ENCODE assay signal across 8 cellular contexts in the genomic region with DNA sequence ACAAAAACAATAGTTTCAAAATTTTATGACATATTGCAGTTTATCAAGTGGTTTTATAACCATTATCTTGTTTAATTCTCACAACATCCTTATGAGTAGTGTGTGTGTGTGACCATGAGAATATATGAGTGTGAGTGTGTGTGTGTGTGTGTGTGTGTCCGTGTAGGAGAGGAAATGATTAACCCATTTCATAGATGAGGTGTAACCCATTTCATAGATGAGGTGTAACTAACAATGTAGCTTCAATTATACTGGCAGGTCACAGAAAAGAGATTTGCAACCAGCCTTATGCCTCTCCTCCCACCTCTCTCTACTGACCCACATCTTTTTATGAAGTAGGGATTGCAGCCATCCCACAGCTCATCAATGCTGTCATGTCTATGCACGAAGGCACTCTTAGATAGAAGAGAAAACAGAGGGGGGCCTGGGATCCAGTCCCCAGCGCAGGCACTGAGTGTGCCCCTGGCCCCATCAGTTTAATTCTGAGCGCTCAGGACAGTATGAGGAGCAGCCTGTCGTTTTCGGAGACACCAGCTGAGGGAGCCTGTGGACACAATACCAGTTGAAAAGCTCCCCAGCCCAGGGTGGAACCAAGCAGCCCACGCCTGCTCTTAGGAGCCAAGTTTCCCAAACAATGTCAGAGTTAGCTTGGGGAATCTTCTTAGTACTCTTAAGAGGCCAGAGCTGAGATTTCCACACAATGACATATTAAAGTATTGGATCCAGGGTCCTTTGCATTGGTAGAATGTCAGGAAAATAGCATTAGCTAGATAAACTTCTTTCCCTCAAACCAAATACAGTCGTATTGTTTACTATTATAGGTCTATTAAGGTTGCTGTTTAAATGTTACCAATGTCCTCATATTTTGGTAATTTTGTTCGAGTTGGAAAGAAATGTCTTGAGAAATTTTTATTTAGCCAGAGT.
DNase-seq lines count a peak whose midpoint lies in the region; ATAC-seq, FAIRE-seq and TF ChIP-seq lines count a peak whose summit lies in the region.

No MANE protein-coding gene starts in this region.

- DNase-seq in GM10248 (ENCODE audit: extremely low spot score), result peak; percentile 34
- DNase-seq in RCC 7860 (ENCODE audit: low spot score), result peak; percentile 64
- peak; percentile 47 for DNase-seq in cerebellar cortex (ENCODE audit: low spot score)
- peak; percentile 82 for DNase-seq in kidney tubule cell (ENCODE audit: low spot score)
- no peak for DNase-seq in activated T-helper 1 cell treated with anti-CD3 and anti-CD28 coated beads, Interleukin-12 subunit alpha, Interleukin-12 subunit beta, Interleukin-2, Interleukin-4 antibody, amounts not matched to agents 30 ng/mL and 10 ng/mL and 1 ng/mL, durations not matched to agents 14 hours and 24 hours and 36 hours (ENCODE audit: low spot score)

- peaks cover 3% of the 10 kb centered on the region for H3K9me3 Mint-ChIP-seq in stimulated activated memory B cell treated with anti-CD40 and anti-IgM and Interleukin-4, amounts not matched to agents 10 μg/mL and 1 μg/mL and 100 μg/mL, for 72 hours
- H3K9me3 Mint-ChIP-seq in activated T-helper 1 cell treated with anti-CD3 and anti-CD28 coated beads, Interleukin-12 subunit alpha, Interleukin-12 subunit beta, Interleukin-2, Interleukin-4 antibody, amounts not matched to agents 30 ng/mL and 10 ng/mL and 1 ng/mL, durations not matched to agents 14 hours and 24 hours and 36 hours, result peaks cover 10% of the 10 kb centered on the region

- FAIRE-seq in RCC 7860 (lab: Jason Lieb, UNC), result peak; percentile 35

- POLR2A ChIA-PET in GM10248 (lab: Yijun Ruan, JAX), result no interaction called here

- H3K27ac Mint-ChIP-seq in stimulated activated memory B cell treated with anti-CD40 and anti-IgM and Interleukin-4, amounts not matched to agents 10 μg/mL and 1 μg/mL and 100 μg/mL, for 72 hours, result no peak overlapping the region
- no peak overlapping the region for H3K27ac Mint-ChIP-seq in activated T-helper 1 cell treated with anti-CD3 and anti-CD28 coated beads, Interleukin-12 subunit alpha, Interleukin-12 subunit beta, Interleukin-2, Interleukin-4 antibody, amounts not matched to agents 30 ng/mL and 10 ng/mL and 1 ng/mL, durations not matched to agents 14 hours and 24 hours and 36 hours

- H3K36me3 Mint-ChIP-seq in stimulated activated memory B cell treated with anti-CD40 and anti-IgM and Interleukin-4, amounts not matched to agents 10 μg/mL and 1 μg/mL and 100 μg/mL, for 72 hours, result no peaks in the 10 kb centered on the region
- H3K36me3 Mint-ChIP-seq in activated T-helper 1 cell treated with anti-CD3 and anti-CD28 coated beads, Interleukin-12 subunit alpha, Interleukin-12 subunit beta, Interleukin-2, Interleukin-4 antibody, amounts not matched to agents 30 ng/mL and 10 ng/mL and 1 ng/mL, durations not matched to agents 14 hours and 24 hours and 36 hours (ENCODE audit: low read depth), result no peaks in the 10 kb centered on the region

- TF ChIP-seq CTCF in GM10248 (IDR thresholded peaks at IDR 0.05; ENCODE audit: control extremely low read depth, extremely low read depth, low read depth, missing control alignments), result peak; percentile 43

- intact Hi-C loops in activated T-helper 1 cell treated with anti-CD3 and anti-CD28 coated beads, Interleukin-12 subunit alpha, Interleukin-12 subunit beta, Interleukin-2, Interleukin-4 antibody, amounts not matched to agents 30 ng/mL and 10 ng/mL and 1 ng/mL, durations not matched to agents 14 hours and 24 hours and 36 hours (cut with micrococcal nuclease), result loop anchor here (2.0 kb wide), 2 partner anchors 75 to 337 kb away; no protein-coding TSS in a partner anchor

- no peaks in the 10 kb centered on the region for H3K4me1 Mint-ChIP-seq in stimulated activated memory B cell treated with anti-CD40 and anti-IgM and Interleukin-4, amounts not matched to agents 10 μg/mL and 1 μg/mL and 100 μg/mL, for 72 hours
- H3K4me1 Mint-ChIP-seq in activated T-helper 1 cell treated with anti-CD3 and anti-CD28 coated beads, Interleukin-12 subunit alpha, Interleukin-12 subunit beta, Interleukin-2, Interleukin-4 antibody, amounts not matched to agents 30 ng/mL and 10 ng/mL and 1 ng/mL, durations not matched to agents 14 hours and 24 hours and 36 hours (ENCODE audit: low read depth), result peaks cover 5% of the 10 kb centered on the region

- peaks cover 3% of the 10 kb centered on the region for H3K27me3 Mint-ChIP-seq in stimulated activated memory B cell treated with anti-CD40 and anti-IgM and Interleukin-4, amounts not matched to agents 10 μg/mL and 1 μg/mL and 100 μg/mL, for 72 hours
- peaks cover 19% of the 10 kb centered on the region for H3K27me3 Mint-ChIP-seq in activated T-helper 1 cell treated with anti-CD3 and anti-CD28 coated beads, Interleukin-12 subunit alpha, Interleukin-12 subunit beta, Interleukin-2, Interleukin-4 antibody, amounts not matched to agents 30 ng/mL and 10 ng/mL and 1 ng/mL, durations not matched to agents 14 hours and 24 hours and 36 hours (ENCODE audit: insufficient read depth)

- CTCF ChIA-PET in GM10248 (lab: Yijun Ruan, JAX), result interaction anchor here (0.7 to 2.2 kb wide), 9 partner anchors 9 to 337 kb away, joined by 3 to 13 read pairs (median 5); a partner anchor contains a TSS

- peak; percentile 86 for ATAC-seq in GM21381 (IDR thresholded peaks at IDR 0.05; ENCODE audit: unreplicated experiment)
- ATAC-seq in HG03565 (IDR thresholded peaks at IDR 0.05; ENCODE audit: unreplicated experiment), result peak; percentile 58
- ATAC-seq in stimulated activated memory B cell treated with anti-CD40 and anti-IgM and Interleukin-4, amounts not matched to agents 10 μg/mL and 1 μg/mL and 100 μg/mL, for 72 hours, result peak; percentile 57

- no peak overlapping the region for H3K4me3 Mint-ChIP-seq in stimulated activated memory B cell treated with anti-CD40 and anti-IgM and Interleukin-4, amounts not matched to agents 10 μg/mL and 1 μg/mL and 100 μg/mL, for 72 hours
- no peak overlapping the region for H3K4me3 Mint-ChIP-seq in activated T-helper 1 cell treated with anti-CD3 and anti-CD28 coated beads, Interleukin-12 subunit alpha, Interleukin-12 subunit beta, Interleukin-2, Interleukin-4 antibody, amounts not matched to agents 30 ng/mL and 10 ng/mL and 1 ng/mL, durations not matched to agents 14 hours and 24 hours and 36 hours
